ENCODE assay signal across 26 cellular contexts in genomic region chr22:42328130-42328821, GRCh38. TPM values are rescaled to one million over a fixed set of nuclear protein-coding genes. Genes with fewer than 3 reads are reported as not detected.
DNase-seq lines count a peak whose midpoint lies in the region; ATAC-seq and TF ChIP-seq lines count a peak whose summit lies in the region.
"Had no signal": no experiment of that assay in that cellular context is flagged by ENCODE, and none has a peak within 500 bp of the region (broad histone marks: within the 10 kb centered on the region; RNA-seq: fewer than 3 reads in every experiment).

No MANE protein-coding gene starts in this region.

- TF ChIP-seq CTCF in Loucy (conservative IDR thresholded peaks at IDR 0.05; ENCODE audit: low read length) = no peak

- H3K27ac Mint-ChIP-seq in activated T-cell treated with anti-CD3 and anti-CD28 coated beads, Interleukin-2, amount 50 U/mL, for 24 hours = peak overlapping the region; percentile 7
- H3K27ac Mint-ChIP-seq: IgD-negative memory B cell had no signal

- H2AFZ ChIP-seq in Loucy (ENCODE audit: low read length) = no peak overlapping the region

- H4K20me1 ChIP-seq in BLaER1 = peaks cover 88% of the 10 kb centered on the region
- H4K20me1 ChIP-seq in Loucy (ENCODE audit: insufficient read depth, low read length, poor library complexity, severe bottlenecking) = no peaks in the 10 kb centered on the region

- H3K36me3 ChIP-seq in BLaER1 = no peaks in the 10 kb centered on the region
- H3K36me3 ChIP-seq in Loucy (ENCODE audit: insufficient read depth, low read length) = no peaks in the 10 kb centered on the region
- H3K36me3 ChIP-seq: BE2C, spleen, transverse colon had no signal

- no peak for DNase-seq in activated T-cell treated with anti-CD3 and anti-CD28 coated beads, Interleukin-2, amount 50 U/mL, for 24 hours
- DNase-seq in activated T-cell treated with anti-CD3 and anti-CD28 coated beads for 4 hours (no peak), myocyte (ENCODE audit: low read depth) (peak; percentile 36), AG08396 (ENCODE audit: low spot score) (no peak)
- DNase-seq: anterior cingulate cortex, BE2C, Caco-2, DMS79, foreskin fibroblast, GDM1, NCI-H1092, NCI-H187, NCI-H2171, NCI-H510A, right cardiac atrium, RPMI8226, spleen, transverse colon, WERI-Rb-1 had no signal

- H3K36me3 Mint-ChIP-seq in activated T-cell treated with anti-CD3 and anti-CD28 coated beads, Interleukin-2, amount 50 U/mL, for 24 hours (ENCODE audit: low read depth) = no peaks in the 10 kb centered on the region

- peak overlapping the region; percentile 98 for H3K4me2 ChIP-seq in BLaER1
- H3K4me2 ChIP-seq in Loucy (ENCODE audit: low read depth, low read length, poor library complexity, severe bottlenecking) = no peak overlapping the region

- H3K4me1 ChIP-seq in BLaER1 (peaks cover 95% of the 10 kb centered on the region), Loucy (ENCODE audit: insufficient read depth, low read length, poor library complexity, severe bottlenecking) (peaks cover 81% of the 10 kb centered on the region)
- H3K4me1 ChIP-seq: Caco-2 had no signal

- H3K27ac ChIP-seq in BLaER1 = peak overlapping the region; percentile 59
- H3K27ac ChIP-seq: SK-N-MC, spleen, transverse colon, WERI-Rb-1 had no signal

- ATAC-seq in HG03025 (IDR thresholded peaks at IDR 0.05; ENCODE audit: low FRiP score, unreplicated experiment) = no peak
- ATAC-seq in GM21717 (IDR thresholded peaks at IDR 0.05; ENCODE audit: unreplicated experiment) = no peak
- ATAC-seq: right cardiac atrium had no signal

- H3K4me3 Mint-ChIP-seq in activated T-cell treated with anti-CD3 and anti-CD28 coated beads, Interleukin-2, amount 50 U/mL, for 24 hours = no peak overlapping the region
- H3K4me3 Mint-ChIP-seq: neural crest cell had no signal

- no peaks in the 10 kb centered on the region for H3K27me3 Mint-ChIP-seq in activated T-cell treated with anti-CD3 and anti-CD28 coated beads, Interleukin-2, amount 50 U/mL, for 24 hours

- H3K4me1 Mint-ChIP-seq in activated T-cell treated with anti-CD3 and anti-CD28 coated beads, Interleukin-2, amount 50 U/mL, for 24 hours (ENCODE audit: low read depth) = peaks cover 55% of the 10 kb centered on the region

- H3K9me2 ChIP-seq in Loucy (replicated peaks; ENCODE audit: low read depth, low read length) = no peaks in the 10 kb centered on the region

- no peaks in the 10 kb centered on the region for H3K9me3 Mint-ChIP-seq in activated T-cell treated with anti-CD3 and anti-CD28 coated beads, Interleukin-2, amount 50 U/mL, for 24 hours
- H3K9me3 Mint-ChIP-seq: IgD-negative memory B cell had no signal

- H3K9ac ChIP-seq in BLaER1 (0 out of 2 replicates have a peak overlapping the region, but pooled peaks have one; percentile 1), Loucy (ENCODE audit: low read depth, low read length, poor library complexity, severe bottlenecking) (peak overlapping the region; percentile 27)

- no peak overlapping the region for H3K4me3 ChIP-seq in BLaER1
- no peak overlapping the region for H3K4me3 ChIP-seq in Loucy (ENCODE audit: low read length, poor library complexity, severe bottlenecking)
- H3K4me3 ChIP-seq: SK-N-MC, spleen, transverse colon had no signal

- peaks cover 4% of the 10 kb centered on the region for H3F3A ChIP-seq in Loucy (ENCODE audit: low read depth)

- H3K9me3 ChIP-seq in BLaER1 (no peaks in the 10 kb centered on the region), Loucy (ENCODE audit: insufficient read depth, low read depth, low read length) (no peaks in the 10 kb centered on the region)
- H3K9me3 ChIP-seq: BE2C, Caco-2, spleen, transverse colon had no signal

- H3K27me3 ChIP-seq in BLaER1 = no peaks in the 10 kb centered on the region
- no peaks in the 10 kb centered on the region for H3K27me3 ChIP-seq in Loucy (ENCODE audit: insufficient read depth, low read length, poor library complexity, severe bottlenecking)
- H3K27me3 ChIP-seq: BE2C, transverse colon had no signal

- peaks cover 52% of the 10 kb centered on the region for H3K79me2 ChIP-seq in Loucy (ENCODE audit: insufficient read depth, low read length)

RNA-seq across cellular contexts. Expression of gene TCF20, which starts 57.8 kb away (rescaled TPM):
- 10.9 and 11.5 TPM in 2 replicates for total RNA-seq in myocyte
- polyA plus RNA-seq in myocyte (2012) = 7.8 TPM
